Comparison of ENCODE assay signal across 8 cellular contexts in genomic region chr16:27639588-27640276, GRCh38.
DNase-seq lines count a peak whose midpoint lies in the region; ATAC-seq and TF ChIP-seq lines count a peak whose summit lies in the region.

No MANE protein-coding gene starts in this region.

- H3K27ac ChIP-seq in parathyroid adenoma = no peak overlapping the region

- H3K4me3 ChIP-seq in WI38 (ENCODE audit: low read depth, low read length) (no peak overlapping the region), parathyroid adenoma (ENCODE audit: low read depth, low read length) (no peak overlapping the region)

- no peak overlapping the region for H3K9ac ChIP-seq in parathyroid adenoma

- ATAC-seq in GM19463 (IDR thresholded peaks at IDR 0.05; ENCODE audit: unreplicated experiment) = peak; percentile 56
- ATAC-seq in HG03521 (IDR thresholded peaks at IDR 0.05; ENCODE audit: unreplicated experiment) = no peak
- ATAC-seq in GM21423 (IDR thresholded peaks at IDR 0.05; ENCODE audit: unreplicated experiment) = no peak

- peaks cover 3% of the 10 kb centered on the region for H3K4me1 ChIP-seq in parathyroid adenoma

- TF ChIP-seq CTCF in WI38 (IDR thresholded peaks at IDR 0.05; ENCODE audit: low read depth, low read length) (peak; percentile 76), parathyroid adenoma (IDR thresholded peaks at IDR 0.05) (peak; percentile 33)

- H3K27me3 ChIP-seq in parathyroid adenoma (ENCODE audit: control insufficient read depth, insufficient read depth, low read length) = no peaks in the 10 kb centered on the region

- no peak overlapping the region for H3K4me2 ChIP-seq in parathyroid adenoma (ENCODE audit: low read length)

- H3K9me3 ChIP-seq in parathyroid adenoma (ENCODE audit: control insufficient read depth, low read length) = no peaks in the 10 kb centered on the region

- no peaks in the 10 kb centered on the region for H3K79me2 ChIP-seq in parathyroid adenoma

- DNase-seq in DMS79 (lab: John Stamatoyannopoulos, UW) (peak; percentile 23), NCI-H1092 treated with DMSO at 0.1 percent for 48 hours (lab: John Stamatoyannopoulos, UW) (peak; percentile 30), germinal center (ENCODE audit: low spot score) (peak; percentile 52)

- H2AFZ ChIP-seq in parathyroid adenoma = no peak overlapping the region

- no peaks in the 10 kb centered on the region for H3K36me3 ChIP-seq in parathyroid adenoma (ENCODE audit: control insufficient read depth, insufficient read depth, low read length)
